8 cellular contexts compared by ENCODE assay signal in the genomic region with DNA sequence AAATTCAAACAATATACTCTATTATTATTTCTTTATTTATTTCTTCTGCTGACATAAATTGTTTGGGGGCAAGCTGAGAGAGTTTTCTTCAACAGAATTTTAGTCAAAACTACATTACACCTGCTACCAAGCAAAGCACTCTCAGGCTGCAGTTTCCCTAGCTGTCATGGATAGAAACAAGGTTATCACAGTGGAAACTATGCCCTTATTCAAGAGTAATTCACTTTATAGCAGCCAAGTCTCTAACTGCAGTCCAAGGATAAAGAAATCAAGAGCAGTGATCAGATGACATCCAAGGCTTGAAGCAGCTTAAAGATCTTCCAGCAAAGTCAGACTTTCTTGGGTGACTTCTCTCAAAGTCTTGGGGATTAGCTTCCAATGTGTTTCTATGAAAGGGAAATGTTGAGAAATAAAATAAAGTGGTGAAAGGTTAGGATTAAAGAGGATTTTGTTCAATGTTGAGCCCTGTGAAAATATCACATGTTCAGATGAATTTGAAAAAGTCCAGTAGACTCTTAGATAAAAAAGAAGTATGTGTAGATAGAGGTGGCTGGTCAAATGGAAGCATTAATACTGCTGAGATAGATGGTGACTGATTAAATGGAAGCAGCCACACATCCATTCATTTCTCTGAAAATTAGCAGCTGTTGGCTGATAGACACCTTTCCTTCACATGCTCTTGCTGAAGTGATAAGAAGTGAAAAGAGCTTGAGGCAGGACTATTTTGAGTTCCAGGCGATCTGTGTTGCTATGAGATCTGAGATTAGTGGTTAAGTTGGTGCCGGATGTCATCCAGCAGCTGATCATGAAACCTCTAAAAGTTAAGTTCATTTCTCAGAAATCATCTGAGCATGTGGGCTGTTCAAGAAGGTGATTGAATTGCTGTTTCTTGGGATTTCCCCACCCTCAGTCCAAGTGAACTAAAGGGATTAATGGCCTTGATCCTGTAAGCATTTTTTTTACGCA.
A peak's percentile ranks its signal among the peaks of the same experiment; 100 is the strongest.
DNase-seq lines count a peak whose midpoint lies in the region; ATAC-seq, FAIRE-seq and TF ChIP-seq lines count a peak whose summit lies in the region.

No MANE protein-coding gene starts in this region.

- no peaks in the 10 kb centered on the region for H3K36me3 Mint-ChIP-seq in MCF 10A (ENCODE audit: insufficient read depth, unreplicated experiment)

- H2AK5ac ChIP-seq in H1 (ENCODE audit: low read depth, low read length) (no peak overlapping the region), neuronal stem cell (ENCODE audit: low read depth, low read length) (no peak overlapping the region)

- H4K8ac ChIP-seq in H1 (ENCODE audit: extremely low read depth, insufficient read depth, low read length) = no peak overlapping the region
- H4K8ac ChIP-seq in neuronal stem cell (ENCODE audit: low read depth, low read length) = no peak overlapping the region

- H2BK15ac ChIP-seq in H1 (ENCODE audit: low read length) (no peak overlapping the region), neuronal stem cell (ENCODE audit: low read length) (no peak overlapping the region)

- no peaks in the 10 kb centered on the region for H3K36me3 ChIP-seq in H1 (ENCODE audit: control insufficient read depth in 2 of 4, insufficient read depth in 4 of 4, low read length in 3 of 4)
- H3K36me3 ChIP-seq in vagina = no peaks in the 10 kb centered on the region
- H3K36me3 ChIP-seq in neuronal stem cell (replicated peaks in 1 of 2; ENCODE audit: control insufficient read depth in 2 of 2, insufficient read depth in 2 of 2, low read length in 2 of 2) = no peaks in the 10 kb centered on the region

- no peaks in the 10 kb centered on the region for H3K4me1 Mint-ChIP-seq in MCF 10A (ENCODE audit: insufficient read depth, unreplicated experiment)

- ATAC-seq in GM18520 (IDR thresholded peaks at IDR 0.05; ENCODE audit: unreplicated experiment) = peak; percentile 84
- ATAC-seq in HG02840 (IDR thresholded peaks at IDR 0.05; ENCODE audit: low FRiP score, unreplicated experiment) = peak; percentile 77

- H3K23me2 ChIP-seq in H1 (ENCODE audit: low read depth, low read length) = no peaks in the 10 kb centered on the region

- CTCF ChIA-PET in H1 (lab: Charles Lee; ENCODE audit: partially characterized antibody) = interaction anchor here (0.8 to 0.9 kb wide), 2 partner anchors 100 to 592 kb away, joined by 3 to 4 read pairs; no protein-coding TSS in a partner anchor
- CTCF ChIA-PET in MCF 10A (lab: Yijun Ruan, JAX) = no interaction called here

- no peaks in the 10 kb centered on the region for H3K27me3 ChIP-seq in H1 (replicated peaks in 1 of 4; ENCODE audit: control insufficient read depth in 3 of 4, extremely low read depth in 1 of 4, insufficient read depth in 3 of 4, low read length in 3 of 4)
- no peaks in the 10 kb centered on the region for H3K27me3 ChIP-seq in vagina
- H3K27me3 ChIP-seq in neuronal stem cell (ENCODE audit: control insufficient read depth in 3 of 3, insufficient read depth in 3 of 3, low read depth in 1 of 3, low read length in 3 of 3) = no peaks in the 10 kb centered on the region

- no peak for TF ChIP-seq POLR2A in H1 (IDR thresholded peaks at IDR 0.05; ENCODE audit: control extremely low read depth in 1 of 2, low read depth in 2 of 2, low read length in 2 of 2)
- TF ChIP-seq POLR2A in vagina (IDR thresholded peaks at IDR 0.05) = no peak

- H2BK12ac ChIP-seq in H1 (ENCODE audit: low read depth, low read length) = no peak overlapping the region
- no peak overlapping the region for H2BK12ac ChIP-seq in neuronal stem cell (ENCODE audit: low read length)

- no peak overlapping the region for H3K4me3 Mint-ChIP-seq in MCF 10A (ENCODE audit: unreplicated experiment)

- H3K23ac ChIP-seq in H1 (ENCODE audit: insufficient read length) = no peak overlapping the region
- no peak overlapping the region for H3K23ac ChIP-seq in neuronal stem cell (ENCODE audit: low read depth, low read length, poor library complexity)

- no peak for TF ChIP-seq RAD21 in H1 (IDR thresholded peaks at IDR 0.05 in 1 of 2, conservative IDR thresholded peaks at IDR 0.05 in 1 of 2; ENCODE audit: low read depth in 2 of 2, low read length in 2 of 2)

- no peak overlapping the region for H3K4me3 ChIP-seq in H1 (ENCODE audit: extremely low read depth in 1 of 4, insufficient read depth in 2 of 4, low read depth in 3 of 4, low read length in 4 of 4)
- no peak overlapping the region for H3K4me3 ChIP-seq in vagina
- no peak overlapping the region for H3K4me3 ChIP-seq in neuronal stem cell (ENCODE audit: low read length in 2 of 2)

- H2AFZ ChIP-seq in H1 (ENCODE audit: low read length) (0 out of 2 replicates have a peak overlapping the region, but pooled peaks have one; percentile 29), neuronal stem cell (ENCODE audit: low read length) (no peak overlapping the region)

- H3K4me1 ChIP-seq in H1 (replicated peaks in 1 of 4; ENCODE audit: control insufficient read depth in 3 of 4, insufficient read depth in 4 of 4, low read length in 3 of 4) (no peaks in the 10 kb centered on the region; a peak in 1 of 7 replicates), vagina (no peaks in the 10 kb centered on the region), neuronal stem cell (ENCODE audit: control insufficient read depth in 2 of 2, insufficient read depth in 1 of 2, low read depth in 1 of 2, low read length in 2 of 2) (peaks cover 0 to 1% of the 10 kb centered on the region in 2 donors)

- H2BK120ac ChIP-seq in H1 (replicated peaks; ENCODE audit: low read depth, low read length) = no peak overlapping the region
- H2BK120ac ChIP-seq in neuronal stem cell (ENCODE audit: low read depth, low read length) = no peak overlapping the region

- TF ChIP-seq CTCF in H1 (IDR thresholded peaks at IDR 0.05; ENCODE audit: control extremely low read depth in 1 of 3, insufficient read depth in 1 of 3, low read depth in 1 of 3, low read length in 3 of 3) (no peak), vagina (IDR thresholded peaks at IDR 0.05) (no peak), MCF 10A (IDR thresholded peaks at IDR 0.05; ENCODE audit: unreplicated experiment) (no peak)

- no peak overlapping the region for H4K5ac ChIP-seq in H1 (ENCODE audit: insufficient read length, low read depth, low read length)

- H2BK5ac ChIP-seq in H1 (ENCODE audit: low read depth, low read length) (no peak overlapping the region), neuronal stem cell (ENCODE audit: low read length) (no peak overlapping the region)

- H3K9me3 Mint-ChIP-seq in MCF 10A (ENCODE audit: unreplicated experiment) = no peaks in the 10 kb centered on the region

- no peak for TF ChIP-seq EP300 in H1 (IDR thresholded peaks at IDR 0.05; ENCODE audit: borderline replicate concordance in 1 of 2, low read depth in 2 of 2, low read length in 2 of 2)

- H3K4ac ChIP-seq in H1 (replicated peaks; ENCODE audit: insufficient read length, low read depth, low read length) (no peak overlapping the region), neuronal stem cell (ENCODE audit: low read length) (no peak overlapping the region)

- POLR2A ChIA-PET in H1 (lab: Charles Lee; ENCODE audit: partially characterized antibody) (no interaction called here), MCF 10A (lab: Yijun Ruan, JAX) (interaction anchor here (0.8 kb wide), 1 partner anchor 83 kb away, joined by 3 read pairs; no protein-coding TSS in a partner anchor)

- H3K9me3 ChIP-seq in H1 (ENCODE audit: insufficient read depth in 2 of 2, low read depth in 1 of 2, low read length in 1 of 2) (peaks cover 0 to under 1% of the 10 kb centered on the region in 2 experiments; a peak in 1 of 4 replicates), vagina (no peaks in the 10 kb centered on the region), neuronal stem cell (replicated peaks in 1 of 2; ENCODE audit: control insufficient read depth in 2 of 2, insufficient read depth in 1 of 2, low read depth in 1 of 2, low read length in 2 of 2) (no peaks in the 10 kb centered on the region)

- H3K4me2 ChIP-seq in H1 (ENCODE audit: insufficient read depth in 1 of 2, low read depth in 2 of 2, low read length in 2 of 2) (no peak overlapping the region), neuronal stem cell (ENCODE audit: insufficient read depth, low read length, poor library complexity, severe bottlenecking) (no peak overlapping the region)

- H3K79me1 ChIP-seq in H1 (ENCODE audit: low read depth, low read length) = no peaks in the 10 kb centered on the region
- no peaks in the 10 kb centered on the region for H3K79me1 ChIP-seq in neuronal stem cell (ENCODE audit: low read depth, low read length)

- H3K18ac ChIP-seq in H1 (ENCODE audit: extremely low read depth, low read length) = no peak overlapping the region
- H3K18ac ChIP-seq in neuronal stem cell (ENCODE audit: low read length) = no peak overlapping the region

- no peak overlapping the region for H2BK20ac ChIP-seq in H1 (ENCODE audit: low read length)

- H3K56ac ChIP-seq in H1 (replicated peaks; ENCODE audit: insufficient read length, low read depth, low read length) = no peak overlapping the region

- no peaks in the 10 kb centered on the region for H3K79me2 ChIP-seq in H1 (ENCODE audit: control insufficient read depth in 1 of 2, insufficient read depth in 2 of 2, low read length in 2 of 2)

- H3K14ac ChIP-seq in H1 (ENCODE audit: insufficient read length) = no peak overlapping the region
- H3K14ac ChIP-seq in neuronal stem cell (ENCODE audit: low read length) = no peak overlapping the region

- no peaks in the 10 kb centered on the region for H3K27me3 Mint-ChIP-seq in MCF 10A (ENCODE audit: insufficient read depth, unreplicated experiment)

- H3K27ac ChIP-seq in H1 (ENCODE audit: low read depth, low read length) (no peak overlapping the region), vagina (peak overlapping the region; percentile 30), neuronal stem cell (replicated peaks; ENCODE audit: low read length) (no peak overlapping the region)

- no peak overlapping the region for H3K27ac Mint-ChIP-seq in MCF 10A (ENCODE audit: low read depth, unreplicated experiment)

- H4K91ac ChIP-seq in H1 (replicated peaks; ENCODE audit: insufficient read length, low read length) (no peak overlapping the region), neuronal stem cell (ENCODE audit: low read depth, low read length, poor library complexity) (no peak overlapping the region)

- no peak overlapping the region for H3K9ac ChIP-seq in H1 (replicated peaks in 1 of 4; ENCODE audit: extremely low read depth in 1 of 4, low read depth in 3 of 4, low read length in 3 of 4)
- no peak overlapping the region for H3K9ac ChIP-seq in neuronal stem cell (ENCODE audit: low read depth, low read length, poor library complexity)

- no peaks in the 10 kb centered on the region for H4K20me1 ChIP-seq in H1 (replicated peaks in 1 of 2; ENCODE audit: control insufficient read depth in 1 of 2, insufficient read depth in 2 of 2, low read length in 2 of 2)

- FAIRE-seq in H1 (lab: Jason Lieb, UNC) = no peak

- BruUV-seq in MCF 10A (replicated peaks; lab: Mats Ljungman, UMichigan) = no TSS peak

- DNase-seq in T-helper 1 cell = peak; percentile 9 to 95 (median 44)
- DNase-seq in H1 (ENCODE audit: low read depth in 1 of 2, low spot score in 2 of 2) = no peak
- no peak for DNase-seq in vagina (ENCODE audit: extremely low spot score in 2 of 2)
- DNase-seq in neuronal stem cell (ENCODE audit: low spot score) = no peak
- no peak for DNase-seq in MCF 10A (ENCODE audit: unreplicated experiment)
- DNase-seq in mesenteric fat pad (ENCODE audit: low spot score) = no peak

- WGBS in H1 (ENCODE audit: extremely low coverage in 1 of 2, insufficient coverage in 1 of 2, insufficient read length in 1 of 2, insufficient replicate concordance in 2 of 2, low coverage in 1 of 2, low lambda C conversion rate in 2 of 2, missing lambda C conversion rate in 1 of 2), 2 experiments = 86% methylated on average over 3 of the region's 3 CpGs; no CpG with 5 or more reads in 1 of the 2 experiments
- WGBS in neuronal stem cell (ENCODE audit: extremely low coverage in 2 of 2, insufficient read length in 2 of 2, insufficient replicate concordance in 1 of 2), 2 donors = no CpG with 5 or more reads among the region's 3 CpGs

- intact Hi-C loops in vagina (cut with DNase I) = no loop called here
- intact Hi-C loops in MCF 10A (cut with micrococcal nuclease) = no loop called here

Comparison
In these comparisons a context has a peak if more than half of its experiments do, and no peak if none do; other contexts are left out.
1. DNase-seq: peak in T-helper 1 cell (5 of 5); none in H1 (0 of 2), vagina (0 of 2), neuronal stem cell (single experiment), MCF 10A (single experiment) and mesenteric fat pad (single experiment).